1 cellular context compared by ENCODE assay signal in the genomic region with DNA sequence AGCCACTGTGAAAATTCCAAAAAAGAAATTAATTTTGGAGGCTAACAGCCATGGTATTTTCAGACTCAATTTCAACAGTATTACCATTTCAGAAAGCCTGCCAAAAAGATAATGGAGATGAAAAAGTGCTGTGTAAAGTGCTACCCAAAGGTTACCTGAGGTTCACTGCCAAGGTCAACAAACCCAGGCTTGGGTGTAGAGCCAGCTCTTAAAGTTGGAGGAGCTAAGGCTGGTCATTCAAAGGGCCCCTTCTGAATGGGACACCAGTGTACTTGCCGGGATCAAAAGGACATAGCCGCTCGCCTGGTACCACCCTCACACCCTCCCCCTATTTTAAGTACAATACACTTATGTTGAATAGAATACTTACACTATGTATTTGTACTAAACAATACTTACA.
TF ChIP-seq lines count a peak whose summit lies in the region.

No MANE protein-coding gene starts in this region.

TF ChIP-seq in HepG2, 621 proteins besides CTCF, POLR2A, EP300 and RAD21 (continued from another document and continues in another):
- TF ChIP-seq, protein P1, sequence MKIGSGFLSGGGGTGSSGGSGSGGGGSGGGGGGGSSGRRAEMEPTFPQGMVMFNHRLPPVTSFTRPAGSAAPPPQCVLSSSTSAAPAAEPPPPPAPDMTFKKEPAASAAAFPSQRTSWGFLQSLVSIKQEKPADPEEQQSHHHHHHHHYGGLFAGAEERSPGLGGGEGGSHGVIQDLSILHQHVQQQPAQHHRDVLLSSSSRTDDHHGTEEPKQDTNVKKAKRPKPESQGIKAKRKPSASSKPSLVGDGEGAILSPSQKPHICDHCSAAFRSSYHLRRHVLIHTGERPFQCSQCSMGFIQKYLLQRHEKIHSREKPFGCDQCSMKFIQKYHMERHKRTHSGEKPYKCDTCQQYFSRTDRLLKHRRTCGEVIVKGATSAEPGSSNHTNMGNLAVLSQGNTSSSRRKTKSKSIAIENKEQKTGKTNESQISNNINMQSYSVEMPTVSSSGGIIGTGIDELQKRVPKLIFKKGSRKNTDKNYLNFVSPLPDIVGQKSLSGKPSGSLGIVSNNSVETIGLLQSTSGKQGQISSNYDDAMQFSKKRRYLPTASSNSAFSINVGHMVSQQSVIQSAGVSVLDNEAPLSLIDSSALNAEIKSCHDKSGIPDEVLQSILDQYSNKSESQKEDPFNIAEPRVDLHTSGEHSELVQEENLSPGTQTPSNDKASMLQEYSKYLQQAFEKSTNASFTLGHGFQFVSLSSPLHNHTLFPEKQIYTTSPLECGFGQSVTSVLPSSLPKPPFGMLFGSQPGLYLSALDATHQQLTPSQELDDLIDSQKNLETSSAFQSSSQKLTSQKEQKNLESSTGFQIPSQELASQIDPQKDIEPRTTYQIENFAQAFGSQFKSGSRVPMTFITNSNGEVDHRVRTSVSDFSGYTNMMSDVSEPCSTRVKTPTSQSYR (CRISPR knock-in tag; IDR thresholded peaks at IDR 0.05; ENCODE audit: borderline replicate concordance) = 0 out of 2 replicates have a peak, but pooled peaks have one; percentile 11
- TF ChIP-seq ZFP1 (CRISPR knock-in tag; IDR thresholded peaks at IDR 0.05) = no peak
- no peak for TF ChIP-seq U2AF1 (optimal IDR thresholded peaks at IDR 0.05; ENCODE audit: low read depth, low read length)
- TF ChIP-seq, protein P2, sequence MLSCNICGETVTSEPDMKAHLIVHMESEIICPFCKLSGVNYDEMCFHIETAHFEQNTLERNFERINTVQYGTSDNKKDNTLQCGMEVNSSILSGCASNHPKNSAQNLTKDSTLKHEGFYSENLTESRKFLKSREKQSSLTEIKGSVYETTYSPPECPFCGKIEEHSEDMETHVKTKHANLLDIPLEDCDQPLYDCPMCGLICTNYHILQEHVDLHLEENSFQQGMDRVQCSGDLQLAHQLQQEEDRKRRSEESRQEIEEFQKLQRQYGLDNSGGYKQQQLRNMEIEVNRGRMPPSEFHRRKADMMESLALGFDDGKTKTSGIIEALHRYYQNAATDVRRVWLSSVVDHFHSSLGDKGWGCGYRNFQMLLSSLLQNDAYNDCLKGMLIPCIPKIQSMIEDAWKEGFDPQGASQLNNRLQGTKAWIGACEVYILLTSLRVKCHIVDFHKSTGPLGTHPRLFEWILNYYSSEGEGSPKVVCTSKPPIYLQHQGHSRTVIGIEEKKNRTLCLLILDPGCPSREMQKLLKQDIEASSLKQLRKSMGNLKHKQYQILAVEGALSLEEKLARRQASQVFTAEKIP (CRISPR knock-in tag; IDR thresholded peaks at IDR 0.05; ENCODE audit: borderline replicate concordance) = no peak
- TF ChIP-seq, protein P3, sequence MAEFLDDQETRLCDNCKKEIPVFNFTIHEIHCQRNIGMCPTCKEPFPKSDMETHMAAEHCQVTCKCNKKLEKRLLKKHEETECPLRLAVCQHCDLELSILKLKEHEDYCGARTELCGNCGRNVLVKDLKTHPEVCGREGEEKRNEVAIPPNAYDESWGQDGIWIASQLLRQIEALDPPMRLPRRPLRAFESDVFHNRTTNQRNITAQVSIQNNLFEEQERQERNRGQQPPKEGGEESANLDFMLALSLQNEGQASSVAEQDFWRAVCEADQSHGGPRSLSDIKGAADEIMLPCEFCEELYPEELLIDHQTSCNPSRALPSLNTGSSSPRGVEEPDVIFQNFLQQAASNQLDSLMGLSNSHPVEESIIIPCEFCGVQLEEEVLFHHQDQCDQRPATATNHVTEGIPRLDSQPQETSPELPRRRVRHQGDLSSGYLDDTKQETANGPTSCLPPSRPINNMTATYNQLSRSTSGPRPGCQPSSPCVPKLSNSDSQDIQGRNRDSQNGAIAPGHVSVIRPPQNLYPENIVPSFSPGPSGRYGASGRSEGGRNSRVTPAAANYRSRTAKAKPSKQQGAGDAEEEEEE (CRISPR knock-in tag; IDR thresholded peaks at IDR 0.05; ENCODE audit: borderline replicate concordance) = no peak
- TF ChIP-seq ARNT2 (CRISPR knock-in tag; IDR thresholded peaks at IDR 0.05; ENCODE audit: low read depth) = no peak
- TF ChIP-seq ZZZ3 (CRISPR knock-in tag; IDR thresholded peaks at IDR 0.05; ENCODE audit: borderline replicate concordance) = no peak
- peak; percentile 33 for TF ChIP-seq ASH2L (IDR thresholded peaks at IDR 0.05; ENCODE audit: insufficient read length, low read depth, low read length)
- TF ChIP-seq, protein P4, sequence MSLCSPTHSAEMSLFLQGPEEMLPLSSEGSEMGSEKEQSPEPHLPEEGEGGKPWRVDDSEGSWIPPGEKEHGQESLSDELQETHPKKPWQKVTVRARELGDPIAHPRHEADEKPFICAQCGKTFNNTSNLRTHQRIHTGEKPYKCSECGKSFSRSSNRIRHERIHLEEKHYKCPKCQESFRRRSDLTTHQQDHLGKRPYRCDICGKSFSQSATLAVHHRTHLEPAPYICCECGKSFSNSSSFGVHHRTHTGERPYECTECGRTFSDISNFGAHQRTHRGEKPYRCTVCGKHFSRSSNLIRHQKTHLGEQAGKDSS (CRISPR knock-in tag; IDR thresholded peaks at IDR 0.05; ENCODE audit: borderline replicate concordance, low read depth) = no peak
- TF ChIP-seq SP4 (CRISPR knock-in tag; IDR thresholded peaks at IDR 0.05) = no peak
- no peak for TF ChIP-seq ZNF615 (CRISPR knock-in tag; IDR thresholded peaks at IDR 0.05; ENCODE audit: borderline replicate concordance)
- 0 out of 2 replicates have a peak, but pooled peaks have one; percentile 21 for TF ChIP-seq TCF7 (IDR thresholded peaks at IDR 0.05; ENCODE audit: low read depth)
- TF ChIP-seq, protein P5, sequence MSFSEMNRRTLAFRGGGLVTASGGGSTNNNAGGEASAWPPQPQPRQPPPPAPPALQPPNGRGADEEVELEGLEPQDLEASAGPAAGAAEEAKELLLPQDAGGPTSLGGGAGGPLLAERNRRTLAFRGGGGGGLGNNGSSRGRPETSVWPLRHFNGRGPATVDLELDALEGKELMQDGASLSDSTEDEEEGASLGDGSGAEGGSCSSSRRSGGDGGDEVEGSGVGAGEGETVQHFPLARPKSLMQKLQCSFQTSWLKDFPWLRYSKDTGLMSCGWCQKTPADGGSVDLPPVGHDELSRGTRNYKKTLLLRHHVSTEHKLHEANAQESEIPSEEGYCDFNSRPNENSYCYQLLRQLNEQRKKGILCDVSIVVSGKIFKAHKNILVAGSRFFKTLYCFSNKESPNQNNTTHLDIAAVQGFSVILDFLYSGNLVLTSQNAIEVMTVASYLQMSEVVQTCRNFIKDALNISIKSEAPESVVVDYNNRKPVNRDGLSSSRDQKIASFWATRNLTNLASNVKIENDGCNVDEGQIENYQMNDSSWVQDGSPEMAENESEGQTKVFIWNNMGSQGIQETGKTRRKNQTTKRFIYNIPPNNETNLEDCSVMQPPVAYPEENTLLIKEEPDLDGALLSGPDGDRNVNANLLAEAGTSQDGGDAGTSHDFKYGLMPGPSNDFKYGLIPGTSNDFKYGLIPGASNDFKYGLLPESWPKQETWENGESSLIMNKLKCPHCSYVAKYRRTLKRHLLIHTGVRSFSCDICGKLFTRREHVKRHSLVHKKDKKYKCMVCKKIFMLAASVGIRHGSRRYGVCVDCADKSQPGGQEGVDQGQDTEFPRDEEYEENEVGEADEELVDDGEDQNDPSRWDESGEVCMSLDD (CRISPR knock-in tag; IDR thresholded peaks at IDR 0.05; ENCODE audit: borderline replicate concordance) = no peak
- TF ChIP-seq GFI1 (CRISPR knock-in tag; IDR thresholded peaks at IDR 0.05; ENCODE audit: borderline replicate concordance) = 0 out of 2 replicates have a peak, but pooled peaks have one; percentile 10
- no peak for TF ChIP-seq ZFP37 (CRISPR knock-in tag; IDR thresholded peaks at IDR 0.05; ENCODE audit: borderline replicate concordance)
- no peak for TF ChIP-seq ZFP41 (CRISPR knock-in tag; IDR thresholded peaks at IDR 0.05; ENCODE audit: borderline replicate concordance)
- TF ChIP-seq NCOA2 (CRISPR knock-in tag; IDR thresholded peaks at IDR 0.05) = no peak
- TF ChIP-seq NONO (IDR thresholded peaks at IDR 0.05) = no peak
- no peak for TF ChIP-seq NONO (CRISPR knock-in tag; conservative IDR thresholded peaks at IDR 0.05)
- TF ChIP-seq, protein P6, sequence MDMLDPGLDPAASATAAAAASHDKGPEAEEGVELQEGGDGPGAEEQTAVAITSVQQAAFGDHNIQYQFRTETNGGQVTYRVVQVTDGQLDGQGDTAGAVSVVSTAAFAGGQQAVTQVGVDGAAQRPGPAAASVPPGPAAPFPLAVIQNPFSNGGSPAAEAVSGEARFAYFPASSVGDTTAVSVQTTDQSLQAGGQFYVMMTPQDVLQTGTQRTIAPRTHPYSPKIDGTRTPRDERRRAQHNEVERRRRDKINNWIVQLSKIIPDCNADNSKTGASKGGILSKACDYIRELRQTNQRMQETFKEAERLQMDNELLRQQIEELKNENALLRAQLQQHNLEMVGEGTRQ (IDR thresholded peaks at IDR 0.05; ENCODE audit: low read depth, low read length) = no peak
- TF ChIP-seq, protein P6 (CRISPR knock-in tag; IDR thresholded peaks at IDR 0.05; ENCODE audit: borderline replicate concordance) = no peak
- TF ChIP-seq XRCC5 (optimal IDR thresholded peaks at IDR 0.05; ENCODE audit: low read length) = peak; percentile 4
- TF ChIP-seq ARID2 (CRISPR knock-in tag; IDR thresholded peaks at IDR 0.05; ENCODE audit: borderline replicate concordance) = no peak
- peak; percentile 61; the same call in 1 of the 2 replicates for TF ChIP-seq BCL6 (CRISPR knock-in tag; IDR thresholded peaks at IDR 0.05)
- no peak for TF ChIP-seq FOXC1 (CRISPR knock-in tag; IDR thresholded peaks at IDR 0.05; ENCODE audit: borderline replicate concordance)
- no peak for TF ChIP-seq ZNF670 (CRISPR knock-in tag; IDR thresholded peaks at IDR 0.05; ENCODE audit: borderline replicate concordance)
- TF ChIP-seq POLR2G (IDR thresholded peaks at IDR 0.05; ENCODE audit: low read depth, low read length) = peak; percentile 43; the same call in 1 of the 2 replicates
- TF ChIP-seq ZNF724P (CRISPR knock-in tag; IDR thresholded peaks at IDR 0.05; ENCODE audit: borderline replicate concordance) = no peak
- TF ChIP-seq RXRA (CRISPR knock-in tag; IDR thresholded peaks at IDR 0.05) = peak; percentile 78; the same call in 1 of the 2 replicates
- no peak for TF ChIP-seq FOSL2 (CRISPR knock-in tag; IDR thresholded peaks at IDR 0.05)
- TF ChIP-seq, protein P7, sequence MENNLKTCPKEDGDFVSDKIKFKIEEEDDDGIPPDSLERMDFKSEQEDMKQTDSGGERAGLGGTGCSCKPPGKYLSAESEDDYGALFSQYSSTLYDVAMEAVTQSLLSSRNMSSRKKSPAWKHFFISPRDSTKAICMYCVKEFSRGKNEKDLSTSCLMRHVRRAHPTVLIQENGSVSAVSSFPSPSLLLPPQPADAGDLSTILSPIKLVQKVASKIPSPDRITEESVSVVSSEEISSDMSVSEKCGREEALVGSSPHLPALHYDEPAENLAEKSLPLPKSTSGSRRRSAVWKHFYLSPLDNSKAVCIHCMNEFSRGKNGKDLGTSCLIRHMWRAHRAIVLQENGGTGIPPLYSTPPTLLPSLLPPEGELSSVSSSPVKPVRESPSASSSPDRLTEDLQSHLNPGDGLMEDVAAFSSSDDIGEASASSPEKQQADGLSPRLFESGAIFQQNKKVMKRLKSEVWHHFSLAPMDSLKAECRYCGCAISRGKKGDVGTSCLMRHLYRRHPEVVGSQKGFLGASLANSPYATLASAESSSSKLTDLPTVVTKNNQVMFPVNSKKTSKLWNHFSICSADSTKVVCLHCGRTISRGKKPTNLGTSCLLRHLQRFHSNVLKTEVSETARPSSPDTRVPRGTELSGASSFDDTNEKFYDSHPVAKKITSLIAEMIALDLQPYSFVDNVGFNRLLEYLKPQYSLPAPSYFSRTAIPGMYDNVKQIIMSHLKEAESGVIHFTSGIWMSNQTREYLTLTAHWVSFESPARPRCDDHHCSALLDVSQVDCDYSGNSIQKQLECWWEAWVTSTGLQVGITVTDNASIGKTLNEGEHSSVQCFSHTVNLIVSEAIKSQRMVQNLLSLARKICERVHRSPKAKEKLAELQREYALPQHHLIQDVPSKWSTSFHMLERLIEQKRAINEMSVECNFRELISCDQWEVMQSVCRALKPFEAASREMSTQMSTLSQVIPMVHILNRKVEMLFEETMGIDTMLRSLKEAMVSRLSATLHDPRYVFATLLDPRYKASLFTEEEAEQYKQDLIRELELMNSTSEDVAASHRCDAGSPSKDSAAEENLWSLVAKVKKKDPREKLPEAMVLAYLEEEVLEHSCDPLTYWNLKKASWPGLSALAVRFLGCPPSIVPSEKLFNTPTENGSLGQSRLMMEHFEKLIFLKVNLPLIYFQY (CRISPR knock-in tag; IDR thresholded peaks at IDR 0.05; ENCODE audit: borderline replicate concordance) = no peak
- TF ChIP-seq TCF7L2 (IDR thresholded peaks at IDR 0.05; ENCODE audit: low read depth, low read length) = no peak
- no peak for TF ChIP-seq U2AF2 (IDR thresholded peaks at IDR 0.05; ENCODE audit: low read depth, low read length)
- TF ChIP-seq, protein P8, sequence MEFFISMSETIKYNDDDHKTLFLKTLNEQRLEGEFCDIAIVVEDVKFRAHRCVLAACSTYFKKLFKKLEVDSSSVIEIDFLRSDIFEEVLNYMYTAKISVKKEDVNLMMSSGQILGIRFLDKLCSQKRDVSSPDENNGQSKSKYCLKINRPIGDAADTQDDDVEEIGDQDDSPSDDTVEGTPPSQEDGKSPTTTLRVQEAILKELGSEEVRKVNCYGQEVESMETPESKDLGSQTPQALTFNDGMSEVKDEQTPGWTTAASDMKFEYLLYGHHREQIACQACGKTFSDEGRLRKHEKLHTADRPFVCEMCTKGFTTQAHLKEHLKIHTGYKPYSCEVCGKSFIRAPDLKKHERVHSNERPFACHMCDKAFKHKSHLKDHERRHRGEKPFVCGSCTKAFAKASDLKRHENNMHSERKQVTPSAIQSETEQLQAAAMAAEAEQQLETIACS (CRISPR knock-in tag; IDR thresholded peaks at IDR 0.05) = no peak
- no peak for TF ChIP-seq ZFP62 (CRISPR knock-in tag; IDR thresholded peaks at IDR 0.05)
- peak; percentile 4 for TF ChIP-seq HMG20A (CRISPR knock-in tag; IDR thresholded peaks at IDR 0.05; ENCODE audit: borderline replicate concordance)
- no peak for TF ChIP-seq SOX13 (IDR thresholded peaks at IDR 0.05)
- 0 out of 4 replicates have a peak, but pooled peaks of 1 of the 2 experiments have one; percentile 10 for TF ChIP-seq SOX13 (CRISPR knock-in tag; conservative IDR thresholded peaks at IDR 0.05 in 1 of 2, IDR thresholded peaks at IDR 0.05 in 1 of 2)
- TF ChIP-seq, protein P9, sequence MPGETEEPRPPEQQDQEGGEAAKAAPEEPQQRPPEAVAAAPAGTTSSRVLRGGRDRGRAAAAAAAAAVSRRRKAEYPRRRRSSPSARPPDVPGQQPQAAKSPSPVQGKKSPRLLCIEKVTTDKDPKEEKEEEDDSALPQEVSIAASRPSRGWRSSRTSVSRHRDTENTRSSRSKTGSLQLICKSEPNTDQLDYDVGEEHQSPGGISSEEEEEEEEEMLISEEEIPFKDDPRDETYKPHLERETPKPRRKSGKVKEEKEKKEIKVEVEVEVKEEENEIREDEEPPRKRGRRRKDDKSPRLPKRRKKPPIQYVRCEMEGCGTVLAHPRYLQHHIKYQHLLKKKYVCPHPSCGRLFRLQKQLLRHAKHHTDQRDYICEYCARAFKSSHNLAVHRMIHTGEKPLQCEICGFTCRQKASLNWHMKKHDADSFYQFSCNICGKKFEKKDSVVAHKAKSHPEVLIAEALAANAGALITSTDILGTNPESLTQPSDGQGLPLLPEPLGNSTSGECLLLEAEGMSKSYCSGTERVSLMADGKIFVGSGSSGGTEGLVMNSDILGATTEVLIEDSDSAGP (CRISPR knock-in tag; IDR thresholded peaks at IDR 0.05; ENCODE audit: borderline replicate concordance) = no peak
- no peak for TF ChIP-seq ZNF24 (IDR thresholded peaks at IDR 0.05)
